In genomic region chr3:182478369-182478768, GRCh38 we compare ENCODE assay signal across 26 cellular contexts.
"Had no signal": no experiment of that assay in that cellular context is flagged by ENCODE, and none has a peak within 500 bp of the region (broad histone marks: within the 10 kb centered on the region; RNA-seq: fewer than 3 reads in every experiment).

No MANE protein-coding gene starts in this region.

- H3K4me3 ChIP-seq: ovary, psoas muscle, right lobe of liver, sigmoid colon, stomach, thoracic aorta, thyroid gland, tibial nerve, upper lobe of left lung, vagina had no signal

- H2AFZ ChIP-seq: parathyroid adenoma had no signal

- H3K79me2 ChIP-seq: parathyroid adenoma had no signal

- ATAC-seq: natural killer cell treated with Interleukin-12 subunit alpha and Interleukin-12 subunit beta and Interleukin-15 and Interleukin-18, amount 100 ng/mL, for 72 hours; psoas muscle; right cardiac atrium; right lobe of liver; stimulated activated effector memory CD8-positive, alpha-beta T cell treated with anti-CD3 and anti-CD28 coated beads, Interleukin-12 subunit alpha, Interleukin-12 subunit beta, amount 100 ng/mL, for 72 hours; stimulated activated naive B cell treated with anti-CD40 and anti-IgM and Interleukin-4, amounts not matched to agents 10 μg/mL and 1 μg/mL and 100 μg/mL, for 72 hours had no signal

- H3K36me3 ChIP-seq: neutrophil, ovary, right lobe of liver, sigmoid colon, stomach, thoracic aorta, thyroid gland, tibial nerve, upper lobe of left lung, vagina had no signal

- DNase-seq: nephron progenitor cell; nucleus accumbens; ovary; posterior cingulate gyrus; psoas muscle; right cardiac atrium; right lobe of liver; sigmoid colon; small intestine; stimulated activated CD4-positive, alpha-beta T cell treated with anti-CD3 and anti-CD28 coated beads, Interleukin-15, amount 100 ng/mL, for 24 hours; stimulated activated CD4-positive, alpha-beta T cell treated with anti-CD3 and anti-CD28 coated beads, Interleukin-2, amount 100 ng/mL, for 24 hours; stimulated activated CD4-positive, alpha-beta T cell treated with anti-CD3 and anti-CD28 coated beads, Interleukin-2, amount 100 ng/mL, for 48 hours; stimulated activated CD4-positive, alpha-beta T cell treated with anti-CD3 and anti-CD28 coated beads, Interleukin-4, amount 100 ng/mL, for 24 hours; stimulated activated naive B cell treated with anti-CD40 and anti-IgM and Interleukin-4, amounts not matched to agents 10 μg/mL and 1 μg/mL and 100 μg/mL, for 72 hours; stimulated activated naive CD4-positive, alpha-beta T cell treated with Interleukin-2 at 50 U/mL for 16 hours; stomach; thyroid gland; trophoblast cell; upper lobe of left lung had no signal

- H3K27ac ChIP-seq: neutrophil, ovary, parathyroid adenoma, psoas muscle, right lobe of liver, sigmoid colon, stomach, thoracic aorta, thyroid gland, tibial nerve, upper lobe of left lung, vagina had no signal

- H3K9me3 ChIP-seq: neutrophil, ovary, psoas muscle, right lobe of liver, stomach, thoracic aorta, thyroid gland, tibial nerve, upper lobe of left lung, vagina had no signal

- H3K4me1 ChIP-seq: parathyroid adenoma, psoas muscle, right lobe of liver, sigmoid colon, stomach, thyroid gland, upper lobe of left lung, vagina had no signal
